In genomic region chr20:61308171-61308795, GRCh38 we compare ENCODE assay signal across 30 cellular contexts. TPM values are rescaled to one million over a fixed set of nuclear protein-coding genes. Genes with fewer than 3 reads are reported as not detected.
"Had no signal": no experiment of that assay in that cellular context is flagged by ENCODE, and none has a peak within 500 bp of the region (broad histone marks: within the 10 kb centered on the region; RNA-seq: fewer than 3 reads in every experiment).

No MANE protein-coding gene starts in this region.

- H3K4me3 ChIP-seq: adrenal gland, ascending aorta, left lung, lung, mucosa of descending colon, pancreas, prostate gland, right atrium auricular region, smooth muscle cell, suprapubic skin, tibial artery, upper lobe of right lung had no signal

- H3K27me3 Mint-ChIP-seq: activated naive CD8-positive, alpha-beta T cell treated with anti-CD3 and anti-CD28 coated beads for 36 hours; natural killer cell treated with Interleukin-12 subunit alpha and Interleukin-12 subunit beta and Interleukin-15 and Interleukin-18, amount 100 ng/mL, for 72 hours; stimulated activated naive B cell treated with anti-CD40 and anti-IgM and Interleukin-4, amounts not matched to agents 10 μg/mL and 1 μg/mL and 100 μg/mL, for 72 hours had no signal

- H3K4me3 Mint-ChIP-seq: activated naive CD4-positive, alpha-beta T cell treated with anti-CD3 and anti-CD28 coated beads for 36 hours; activated naive CD8-positive, alpha-beta T cell treated with anti-CD3 and anti-CD28 coated beads for 36 hours; natural killer cell treated with Interleukin-12 subunit alpha and Interleukin-12 subunit beta and Interleukin-15 and Interleukin-18, amount 100 ng/mL, for 72 hours; stimulated activated naive B cell treated with anti-CD40 and anti-IgM and Interleukin-4, amounts not matched to agents 10 μg/mL and 1 μg/mL and 100 μg/mL, for 72 hours had no signal

- H3K4me1 ChIP-seq: adrenal gland, ascending aorta, left lung, pancreas, prostate gland, tibial artery, upper lobe of right lung had no signal

- H3K36me3 ChIP-seq: adrenal gland, ascending aorta, left lung, pancreas, prostate gland, right atrium auricular region, suprapubic skin, tibial artery, upper lobe of right lung had no signal

- H3K9me3 ChIP-seq: adrenal gland, ascending aorta, mucosa of descending colon, pancreas, prostate gland, right atrium auricular region, suprapubic skin, tibial artery, upper lobe of right lung had no signal

- H3K27ac ChIP-seq: adrenal gland, ascending aorta, left lung, pancreas, prostate gland, right atrium auricular region, suprapubic skin, tibial artery, upper lobe of right lung, VCaP had no signal

- H3K27ac Mint-ChIP-seq: activated naive CD4-positive, alpha-beta T cell treated with anti-CD3 and anti-CD28 coated beads for 36 hours; activated naive CD8-positive, alpha-beta T cell treated with anti-CD3 and anti-CD28 coated beads for 36 hours; natural killer cell treated with Interleukin-12 subunit alpha and Interleukin-12 subunit beta and Interleukin-15 and Interleukin-18, amount 100 ng/mL, for 72 hours; stimulated activated naive B cell treated with anti-CD40 and anti-IgM and Interleukin-4, amounts not matched to agents 10 μg/mL and 1 μg/mL and 100 μg/mL, for 72 hours had no signal

- H3K4me2 ChIP-seq: smooth muscle cell had no signal

- H3K4me1 Mint-ChIP-seq: activated naive CD8-positive, alpha-beta T cell treated with anti-CD3 and anti-CD28 coated beads for 36 hours; stimulated activated naive B cell treated with anti-CD40 and anti-IgM and Interleukin-4, amounts not matched to agents 10 μg/mL and 1 μg/mL and 100 μg/mL, for 72 hours had no signal

- H3K9me3 Mint-ChIP-seq: activated naive CD8-positive, alpha-beta T cell treated with anti-CD3 and anti-CD28 coated beads for 36 hours; natural killer cell treated with Interleukin-12 subunit alpha and Interleukin-12 subunit beta and Interleukin-15 and Interleukin-18, amount 100 ng/mL, for 72 hours had no signal

- DNase-seq: activated CD4-positive, alpha-beta T cell treated with anti-CD3 and anti-CD28 coated beads for 48 hours; activated CD4-positive, alpha-beta T cell treated with anti-CD3 and anti-CD28 coated beads, Interleukin-2, amount 50 U/mL, for 48 hours; activated CD8-positive, alpha-beta memory T cell treated with anti-CD3 and anti-CD28 coated beads for 24 hours; activated effector memory CD4-positive, alpha-beta T cell treated with Interleukin-2 at 50 U/mL for 16 hours; activated naive CD4-positive, alpha-beta T cell treated with anti-CD3 and anti-CD28 coated beads for 36 hours; activated naive CD8-positive, alpha-beta T cell treated with anti-CD3 and anti-CD28 coated beads for 36 hours; adrenal gland; central memory CD4-positive, alpha-beta T cell; head of caudate nucleus; hippocampal formation; left lung; mucosa of descending colon; pancreas; stimulated activated CD4-positive, alpha-beta T cell treated with anti-CD3 and anti-CD28 coated beads, Interleukin-15, amount 100 ng/mL, for 24 hours; stimulated activated CD4-positive, alpha-beta T cell treated with anti-CD3 and anti-CD28 coated beads, Interleukin-2, amount 100 ng/mL, for 24 hours; stimulated activated naive B cell treated with anti-CD40 and anti-IgM and Interleukin-4, amounts not matched to agents 10 μg/mL and 1 μg/mL and 100 μg/mL, for 72 hours; T-helper 1 cell; tibial artery; upper lobe of right lung had no signal

- ATAC-seq: activated CD4-positive, CD25-positive, alpha-beta regulatory T cell treated with anti-CD3 and anti-CD28 coated beads, Interleukin-2, amount 50 U/mL, for 24 hours; esophagus mucosa; left lung; mucosa of descending colon; natural killer cell treated with Interleukin-12 subunit alpha and Interleukin-12 subunit beta and Interleukin-15 and Interleukin-18, amount 100 ng/mL, for 72 hours; stimulated activated naive B cell treated with anti-CD40 and anti-IgM and Interleukin-4, amounts not matched to agents 10 μg/mL and 1 μg/mL and 100 μg/mL, for 72 hours; upper lobe of right lung had no signal

- H3K27me3 ChIP-seq: adrenal gland, ascending aorta, pancreas, right atrium auricular region had no signal

- H3K36me3 Mint-ChIP-seq: activated naive CD8-positive, alpha-beta T cell treated with anti-CD3 and anti-CD28 coated beads for 36 hours; natural killer cell treated with Interleukin-12 subunit alpha and Interleukin-12 subunit beta and Interleukin-15 and Interleukin-18, amount 100 ng/mL, for 72 hours; stimulated activated naive B cell treated with anti-CD40 and anti-IgM and Interleukin-4, amounts not matched to agents 10 μg/mL and 1 μg/mL and 100 μg/mL, for 72 hours had no signal

RNA-seq across cellular contexts. Expression of gene CDH4, which starts 56.2 kb away (rescaled TPM):
- total RNA-seq: ascending aorta; esophagus mucosa; mesenteric fat pad; natural killer cell treated with Interleukin-12 subunit alpha and Interleukin-12 subunit beta and Interleukin-15 and Interleukin-18, amount 100 ng/mL, for 72 hours had no signal
